In the genomic region with DNA sequence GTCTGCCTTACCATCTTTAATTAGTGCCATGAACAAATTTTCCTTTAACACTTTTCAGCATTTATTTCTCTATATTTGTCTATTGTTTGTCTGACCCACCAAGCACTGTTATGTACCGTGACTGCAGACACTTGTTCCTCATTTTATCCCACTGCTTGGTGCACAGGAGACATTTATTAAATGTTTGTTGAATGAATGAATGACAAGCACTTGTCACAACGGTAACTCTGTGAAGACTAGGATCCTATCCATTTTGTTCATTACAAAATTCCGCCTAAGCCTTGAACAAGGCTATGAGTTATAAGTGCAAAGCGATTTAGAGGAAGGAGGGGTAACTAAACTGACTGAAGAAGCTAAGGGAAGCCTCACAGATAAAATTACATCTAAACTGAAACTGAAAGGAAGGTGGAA, we compare ENCODE assay signal across 7 cellular contexts. TPM values are rescaled to one million over a fixed set of nuclear protein-coding genes. Genes with fewer than 3 reads are reported as not detected.
DNase-seq lines count a peak whose midpoint lies in the region; ATAC-seq and TF ChIP-seq lines count a peak whose summit lies in the region.

No MANE protein-coding gene starts in this region.

- H3K27me3 Mint-ChIP-seq in activated T-helper 17 cell treated with anti-CD3 and anti-CD28 coated beads, Interleukin-2, amount 50 U/mL, for 72 hours, result no peaks in the 10 kb centered on the region

- peaks cover 12% of the 10 kb centered on the region; the same call in 1 of the 2 replicates for H3K4me1 ChIP-seq in iPS-20b (ENCODE audit: insufficient read depth, low read length)
- peaks cover 10 to 39% (median 25%) of the 10 kb centered on the region in 4 donors for H3K4me1 ChIP-seq in stomach

- H3K27ac ChIP-seq in HL-60 (replicated peaks) (peak overlapping the region; percentile 79), iPS-20b (ENCODE audit: low read length) (peak overlapping the region; percentile 35), stomach (peak overlapping the region in 4 of 5 donors; percentile 86 to 93 (median 90))

- no peaks in the 10 kb centered on the region for H3K9me3 ChIP-seq in iPS-20b (ENCODE audit: insufficient read depth, low read depth, low read length)
- no peaks in the 10 kb centered on the region for H3K9me3 ChIP-seq in stomach

- peak overlapping the region; percentile 89 for H3K4me3 Mint-ChIP-seq in activated T-helper 17 cell treated with anti-CD3 and anti-CD28 coated beads, Interleukin-2, amount 50 U/mL, for 72 hours

- DNase-seq in HL-60 (ENCODE audit: low read depth in 1 of 2, low spot score in 1 of 2) (no peak), stomach (no peak), NCI-H1105 (lab: John Stamatoyannopoulos, UW) (no peak), NK-92 (lab: John Stamatoyannopoulos, UW; ENCODE audit: unreplicated experiment) (no peak), COLO668 (lab: John Stamatoyannopoulos, UW; ENCODE audit: unreplicated experiment) (no peak)

- intact Hi-C loops in stomach (cut with DNase I; ENCODE audit: low total_unique reads), result no loop called here

- peak overlapping the region; percentile 91; the same call in 1 of the 2 replicates for H3K9ac ChIP-seq in iPS-20b (ENCODE audit: low read depth, low read length)

- TF ChIP-seq POLR2A in stomach (IDR thresholded peaks at IDR 0.05), result no peak

- TF ChIP-seq CTCF in HL-60 (IDR thresholded peaks at IDR 0.05; ENCODE audit: insufficient read depth, low read length) (no peak), stomach (IDR thresholded peaks at IDR 0.05) (no peak)

- H3K27me3 ChIP-seq in HL-60 (ENCODE audit: insufficient read depth, poor library complexity, severe bottlenecking), result no peaks in the 10 kb centered on the region
- H3K27me3 ChIP-seq in iPS-20b (ENCODE audit: insufficient read depth, low read length), result no peaks in the 10 kb centered on the region
- H3K27me3 ChIP-seq in stomach, result no peaks in the 10 kb centered on the region

- H3K9me3 Mint-ChIP-seq in activated T-helper 17 cell treated with anti-CD3 and anti-CD28 coated beads, Interleukin-2, amount 50 U/mL, for 72 hours, result no peaks in the 10 kb centered on the region

- H3K36me3 ChIP-seq in iPS-20b (ENCODE audit: insufficient read depth, low read depth, low read length) (peaks cover 20% of the 10 kb centered on the region), stomach (peaks cover 14 to 22% (median 17%) of the 10 kb centered on the region in 4 donors)

- WGBS in stomach, 5 donors, result 49 to 61% (median 56%) methylated on average over 4 of the region's 4 CpGs

- peaks cover 24% of the 10 kb centered on the region for H3K36me3 Mint-ChIP-seq in activated T-helper 17 cell treated with anti-CD3 and anti-CD28 coated beads, Interleukin-2, amount 50 U/mL, for 72 hours (ENCODE audit: low read depth)

- TF ChIP-seq EP300 in stomach (IDR thresholded peaks at IDR 0.05), result no peak

- peaks cover 31% of the 10 kb centered on the region for H3K4me1 Mint-ChIP-seq in activated T-helper 17 cell treated with anti-CD3 and anti-CD28 coated beads, Interleukin-2, amount 50 U/mL, for 72 hours

- H3K27ac Mint-ChIP-seq in activated T-helper 17 cell treated with anti-CD3 and anti-CD28 coated beads, Interleukin-2, amount 50 U/mL, for 72 hours, result peak overlapping the region; percentile 93

- H3K4me3 ChIP-seq in HL-60 (replicated peaks; ENCODE audit: insufficient read depth, low read length) (peak overlapping the region; percentile 93), iPS-20b (ENCODE audit: low read length) (peak overlapping the region; percentile 79), stomach (peak overlapping the region; percentile 88 to 100 (median 98))

- no peak for ATAC-seq in activated T-helper 17 cell treated with anti-CD3 and anti-CD28 coated beads, Interleukin-2, amount 50 U/mL, for 72 hours (replicated peaks)

RNA-seq across cellular contexts. Expression of gene STRIP1, which starts 0.4 kb away (rescaled TPM):
- total RNA-seq in activated T-helper 17 cell treated with anti-CD3 and anti-CD28 coated beads, Interleukin-2, amount 50 U/mL, for 72 hours, result 10 to 100 TPM; 21.4 to 31.1 TPM
- total RNA-seq in stomach, result 100 to 1,000 TPM in 1 of 5 donors, 10 to 100 TPM in 4; 36.9 to 262 (median 59.3) TPM
- polyA plus RNA-seq in stomach, result 10 to 100 TPM in 1 of 3 donors, 1 to 10 TPM in 2; 6.7 to 10.6 (median 7.6) TPM

RNA-seq across cellular contexts. Expression of gene ALX3, which starts 36.4 kb away (rescaled TPM):
- total RNA-seq in activated T-helper 17 cell treated with anti-CD3 and anti-CD28 coated beads, Interleukin-2, amount 50 U/mL, for 72 hours, result not detected
- total RNA-seq in stomach, result not detected
- polyA plus RNA-seq in stomach, result under 1 TPM in 1 of 3 donors, not detected in 2; 0.08 TPM

RNA-seq across cellular contexts. Expression of gene AHCYL1, which starts 49.5 kb away (rescaled TPM):
- 10 to 100 TPM; 60.1 to 80.8 TPM for total RNA-seq in activated T-helper 17 cell treated with anti-CD3 and anti-CD28 coated beads, Interleukin-2, amount 50 U/mL, for 72 hours
- 10 to 100 TPM; 31.0 to 76.3 (median 73.4) TPM for total RNA-seq in stomach
- polyA plus RNA-seq in stomach, result 10 to 100 TPM; 33.9 to 58.4 (median 40.8) TPM

Comparison
In these comparisons a context has a peak if more than half of its experiments do, and no peak if none do; other contexts are left out.
1. H3K27ac ChIP-seq: peak in every context shown above with its lines; median percentile 90 in stomach; 79 in HL-60; 35 in iPS-20b.